ENCODE assay signal across 1 cellular context in the genomic region with DNA sequence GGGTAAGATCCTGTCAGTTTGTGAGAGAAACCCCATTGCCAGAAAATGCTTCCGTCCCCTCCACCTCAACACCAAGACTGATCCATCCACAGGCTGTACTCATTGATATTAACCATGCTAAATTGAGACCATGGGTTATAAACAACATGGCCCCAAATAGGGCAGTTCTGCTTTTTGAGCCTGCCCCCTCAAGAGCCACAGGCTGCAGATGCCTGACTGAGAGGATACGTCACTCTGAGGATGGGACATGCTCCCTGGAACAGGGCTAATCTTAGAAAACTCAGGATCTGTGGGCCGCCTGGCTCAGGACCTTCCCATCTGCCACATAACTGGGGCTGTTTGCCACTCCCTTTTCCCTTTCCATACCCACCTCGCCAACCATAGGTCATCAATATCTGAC.
TF ChIP-seq lines count a peak whose summit lies in the region.

No MANE protein-coding gene starts in this region.

TF ChIP-seq in IMR-90, 13 proteins besides CTCF, POLR2A, EP300 and RAD21:
- TF ChIP-seq MAFK (IDR thresholded peaks at IDR 0.05; ENCODE audit: low read depth, low read length) (no peak), CHD1 (IDR thresholded peaks at IDR 0.05; ENCODE audit: low read depth, low read length) (no peak), CEBPB (IDR thresholded peaks at IDR 0.05; ENCODE audit: low read depth, low read length) (no peak), RCOR1 (IDR thresholded peaks at IDR 0.05; ENCODE audit: insufficient replicate concordance, low read length) (no peak), FOS (IDR thresholded peaks at IDR 0.05; ENCODE audit: low read depth, low read length) (no peak), SMC3 (IDR thresholded peaks at IDR 0.05; ENCODE audit: low read depth, low read length) (no peak), MAZ (IDR thresholded peaks at IDR 0.05; ENCODE audit: borderline replicate concordance, low read depth, low read length) (no peak), RFX5 (IDR thresholded peaks at IDR 0.05; ENCODE audit: low read depth, low read length) (no peak), MXI1 (IDR thresholded peaks at IDR 0.05; ENCODE audit: borderline replicate concordance, low read depth, low read length) (no peak)
- TF ChIP-seq, protein P1, sequence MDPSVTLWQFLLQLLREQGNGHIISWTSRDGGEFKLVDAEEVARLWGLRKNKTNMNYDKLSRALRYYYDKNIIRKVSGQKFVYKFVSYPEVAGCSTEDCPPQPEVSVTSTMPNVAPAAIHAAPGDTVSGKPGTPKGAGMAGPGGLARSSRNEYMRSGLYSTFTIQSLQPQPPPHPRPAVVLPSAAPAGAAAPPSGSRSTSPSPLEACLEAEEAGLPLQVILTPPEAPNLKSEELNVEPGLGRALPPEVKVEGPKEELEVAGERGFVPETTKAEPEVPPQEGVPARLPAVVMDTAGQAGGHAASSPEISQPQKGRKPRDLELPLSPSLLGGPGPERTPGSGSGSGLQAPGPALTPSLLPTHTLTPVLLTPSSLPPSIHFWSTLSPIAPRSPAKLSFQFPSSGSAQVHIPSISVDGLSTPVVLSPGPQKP (IDR thresholded peaks at IDR 0.05; ENCODE audit: borderline replicate concordance, low read depth, low read length): no peak
- TF ChIP-seq, protein P2, sequence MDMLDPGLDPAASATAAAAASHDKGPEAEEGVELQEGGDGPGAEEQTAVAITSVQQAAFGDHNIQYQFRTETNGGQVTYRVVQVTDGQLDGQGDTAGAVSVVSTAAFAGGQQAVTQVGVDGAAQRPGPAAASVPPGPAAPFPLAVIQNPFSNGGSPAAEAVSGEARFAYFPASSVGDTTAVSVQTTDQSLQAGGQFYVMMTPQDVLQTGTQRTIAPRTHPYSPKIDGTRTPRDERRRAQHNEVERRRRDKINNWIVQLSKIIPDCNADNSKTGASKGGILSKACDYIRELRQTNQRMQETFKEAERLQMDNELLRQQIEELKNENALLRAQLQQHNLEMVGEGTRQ (IDR thresholded peaks at IDR 0.05; ENCODE audit: low read depth, low read length): no peak
